Comparison of ENCODE assay signal across 24 cellular contexts in the genomic region with DNA sequence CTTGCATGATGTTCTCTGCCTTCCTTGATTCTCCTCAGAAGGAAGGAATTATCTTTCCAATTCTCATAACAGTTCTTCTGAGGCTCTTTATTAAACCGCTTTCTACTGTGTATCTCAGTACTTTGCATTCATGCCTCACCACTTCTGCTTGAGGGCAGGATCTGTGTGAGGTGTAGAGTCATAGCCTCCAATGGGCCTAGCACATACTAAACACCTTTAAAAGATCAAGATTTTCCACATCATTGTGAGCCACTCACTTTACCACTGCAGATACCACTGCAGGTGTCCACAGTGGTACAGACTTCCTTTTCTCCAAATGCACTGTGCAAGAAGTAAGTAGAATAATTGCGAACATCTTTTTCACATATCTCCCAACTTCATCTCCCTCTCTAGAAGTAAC.
"Had no signal": no experiment of that assay in that cellular context is flagged by ENCODE, and none has a peak within 500 bp of the region (broad histone marks: within the 10 kb centered on the region; RNA-seq: fewer than 3 reads in every experiment).

No MANE protein-coding gene starts in this region.

- H3K9me3 Mint-ChIP-seq: endodermal cell had no signal

- H3K27me3 ChIP-seq: colonic mucosa, esophagus squamous epithelium, gastrocnemius medialis, heart right ventricle, left lung had no signal

- H3K4me1 ChIP-seq: colonic mucosa, esophagus squamous epithelium, gastrocnemius medialis, heart right ventricle, left lung, lower lobe of right lung had no signal

- H3K4me1 Mint-ChIP-seq: endodermal cell, mesothelial cell of epicardium had no signal

- H3K4me3 Mint-ChIP-seq: dendritic cell treated with granulocyte-macrophage colony-stimulating factor and Interleukin-4, amounts not matched to agents 40 ng/mL and 50 ng/mL, for 4 days; effector memory CD8-positive, alpha-beta T cell; endodermal cell; mesothelial cell of epicardium had no signal

- H3K9me3 ChIP-seq: colonic mucosa, gastrocnemius medialis, lower lobe of right lung had no signal

- H3K27ac ChIP-seq: colonic mucosa, epithelial cell of prostate, esophagus squamous epithelium, gastrocnemius medialis, heart right ventricle, left lung, lower lobe of right lung had no signal

- ATAC-seq: effector memory CD8-positive, alpha-beta T cell; esophagus mucosa; gastrocnemius medialis; heart right ventricle; left cardiac atrium; left lung; left ventricle myocardium superior; lower lobe of right lung; mucosa of descending colon had no signal

- H3K36me3 ChIP-seq: colonic mucosa, gastrocnemius medialis, lower lobe of right lung had no signal

- H3K27ac Mint-ChIP-seq: dendritic cell treated with granulocyte-macrophage colony-stimulating factor and Interleukin-4, amounts not matched to agents 40 ng/mL and 50 ng/mL, for 4 days; effector memory CD8-positive, alpha-beta T cell; endodermal cell; mesothelial cell of epicardium had no signal

- DNase-seq: colonic mucosa; cortex of kidney; effector CD8-positive, alpha-beta T cell; effector memory CD8-positive, alpha-beta T cell; endodermal cell; erythroblast; esophagus squamous epithelium; foreskin fibroblast; foreskin melanocyte; gastrocnemius medialis; glutamatergic neuron; head of caudate nucleus; heart right ventricle; hippocampal formation; left cardiac atrium; left lung; left ventricle myocardium superior; lower lobe of right lung; mesenchymal stem cell; mucosa of descending colon had no signal

- H3K4me3 ChIP-seq: colonic mucosa, esophagus squamous epithelium, gastrocnemius medialis, heart right ventricle, left lung, lower lobe of right lung, mucosa of descending colon had no signal

- H3K27me3 Mint-ChIP-seq: dendritic cell treated with granulocyte-macrophage colony-stimulating factor and Interleukin-4, amounts not matched to agents 40 ng/mL and 50 ng/mL, for 4 days had no signal
